Comparison of ENCODE assay signal across 19 cellular contexts in genomic region chr2:238053195-238053776, GRCh38. TPM values are rescaled to one million over a fixed set of nuclear protein-coding genes. Genes with fewer than 3 reads are reported as not detected.
DNase-seq lines count a peak whose midpoint lies in the region; TF ChIP-seq lines count a peak whose summit lies in the region.
"Had no signal": no experiment of that assay in that cellular context is flagged by ENCODE, and none has a peak within 500 bp of the region (broad histone marks: within the 10 kb centered on the region; RNA-seq: fewer than 3 reads in every experiment).

No MANE protein-coding gene starts in this region.

- no peaks in the 10 kb centered on the region for H4K20me1 ChIP-seq in GM23248 (ENCODE audit: insufficient read depth)

- peaks cover 4% of the 10 kb centered on the region; the same call in 1 of the 2 replicates for H3F3A ChIP-seq in GM23248 (ENCODE audit: insufficient read depth)

- H3K4me1 ChIP-seq in GM23248 (ENCODE audit: insufficient read depth): no peaks in the 10 kb centered on the region
- H3K4me1 ChIP-seq: left ventricle myocardium inferior, psoas muscle, tibial nerve had no signal

- no peaks in the 10 kb centered on the region for H3K27me3 ChIP-seq in GM23248 (replicated peaks; ENCODE audit: insufficient read depth)
- H3K27me3 ChIP-seq: dorsolateral prefrontal cortex, hepatocyte, tibial nerve had no signal

- in situ Hi-C loops in GM23248 (cut with MboI): no loop called here

- H3K9me3 ChIP-seq in GM23248 (ENCODE audit: low read depth): no peaks in the 10 kb centered on the region
- H3K9me3 ChIP-seq: psoas muscle had no signal

- H3K79me2 ChIP-seq in GM23248 (ENCODE audit: insufficient read depth): no peaks in the 10 kb centered on the region
- H3K79me2 ChIP-seq: hepatocyte had no signal

- H3K36me3 ChIP-seq in GM23248 (ENCODE audit: low read depth): no peaks in the 10 kb centered on the region
- H3K36me3 ChIP-seq: left ventricle myocardium inferior, tibial nerve had no signal

- no peak overlapping the region for H3K27ac ChIP-seq in GM23248
- H3K27ac ChIP-seq: dorsolateral prefrontal cortex, hepatocyte, HL-60, left ventricle myocardium inferior, psoas muscle, tibial nerve had no signal

- no peaks in the 10 kb centered on the region for H3K9me2 ChIP-seq in GM23248 (ENCODE audit: insufficient read depth)

- TF ChIP-seq CTCF in AG10803 (conservative IDR thresholded peaks at IDR 0.05; ENCODE audit: low read length) (no peak), fibroblast of mammary gland (conservative IDR thresholded peaks at IDR 0.05; ENCODE audit: control insufficient read depth, insufficient read depth, low read depth, low read length) (no peak)

- no peak overlapping the region for H2AFZ ChIP-seq in GM23248
- H2AFZ ChIP-seq: hepatocyte had no signal

- no peak overlapping the region for H3K9ac ChIP-seq in GM23248

- H3K4me3 ChIP-seq in AG10803 (ENCODE audit: low read length) (no peak overlapping the region), GM23248 (no peak overlapping the region), fibroblast of mammary gland (ENCODE audit: control insufficient read depth, low read depth, low read length) (no peak overlapping the region)
- H3K4me3 ChIP-seq: dorsolateral prefrontal cortex, hepatocyte, left ventricle myocardium inferior, psoas muscle, tibial nerve had no signal

- DNase-seq in AG10803 (ENCODE audit: low read depth) (peak; percentile 13), GM23248 (peak; percentile 31), RKO (ENCODE audit: low spot score) (peak; percentile 14), fibroblast of mammary gland (ENCODE audit: low read depth) (peak; percentile 13), COLO668 (lab: John Stamatoyannopoulos, UW; ENCODE audit: unreplicated experiment) (no peak), hepatic stellate cell (ENCODE audit: low spot score) (no peak), H4 (ENCODE audit: low spot score) (no peak)
- DNase-seq: CD8-positive, alpha-beta T cell; DMS153; dorsolateral prefrontal cortex; immature natural killer cell; left ventricle myocardium inferior; naive B cell; NCI-H524; psoas muscle; RPMI8226 had no signal

- 90 to 92% methylated on average over 2 of the region's 2 CpGs for WGBS in GM23248 (ENCODE audit: low coverage in 1 of 2, low lambda C conversion rate in 2 of 2, missing lambda C conversion rate in 2 of 2), 2 experiments

- H3K4me2 ChIP-seq in GM23248 (ENCODE audit: unreplicated experiment): no peak overlapping the region
- H3K4me2 ChIP-seq: hepatocyte had no signal

RNA-seq across cellular contexts. Expression of gene SCLY, which starts 7.5 kb away (rescaled TPM):
- total RNA-seq in GM23248 (2014; rRNA removed; shearing (Covaris generic)): 12.5 and 14.8 TPM in 2 replicates
- 7.4 and 10.3 TPM in 2 replicates for polyA plus RNA-seq in GM23248 (2016; fragmentation: Nextera tagmentation; extraction: Ambion mirVana)
- 19.6 and 20.5 TPM in 2 replicates for total RNA-seq in H4 (2014; rRNA removed; shearing (Covaris generic))

RNA-seq across cellular contexts. Expression of gene ESPNL, which starts 46.9 kb away (rescaled TPM):
- total RNA-seq in GM23248 (2014; rRNA removed; shearing (Covaris generic)): 1.4 and 1.5 TPM in 2 replicates
- 0.19 and 0.60 TPM in 2 replicates for polyA plus RNA-seq in GM23248 (2016; fragmentation: Nextera tagmentation; extraction: Ambion mirVana)
- not detected in 2 replicates for total RNA-seq in H4 (2014; rRNA removed; shearing (Covaris generic))
- total RNA-seq: CD8-positive, alpha-beta T cell; left ventricle myocardium inferior had no signal
- polyA plus RNA-seq: immature natural killer cell had no signal

Comparison
In these comparisons a context has a peak if more than half of its experiments do, and no peak if none do; other contexts are left out.
1. DNase-seq: peak in AG10803 (single experiment), GM23248 (single experiment), RKO (single experiment) and fibroblast of mammary gland (single experiment); none in COLO668 (single experiment), hepatic stellate cell (single experiment) and H4 (single experiment).